Comparison of ENCODE assay signal across 30 cellular contexts in genomic region chr18:35361570-35362321, GRCh38.
"Had no signal": no experiment of that assay in that cellular context is flagged by ENCODE, and none has a peak within 500 bp of the region (broad histone marks: within the 10 kb centered on the region; RNA-seq: fewer than 3 reads in every experiment).

No MANE protein-coding gene starts in this region.

- H3K9me3 ChIP-seq: left lung, lower lobe of right lung, neutrophil, right atrium auricular region, stomach, testis, thyroid gland, transverse colon, upper lobe of left lung, vagina had no signal

- ATAC-seq: left colon; left lung; lower lobe of right lung; natural killer cell; sciatic nerve; stimulated activated naive B cell treated with anti-CD40 and anti-IgM and Interleukin-4, amounts not matched to agents 10 μg/mL and 1 μg/mL and 100 μg/mL, for 72 hours; stimulated activated naive CD8-positive, alpha-beta T cell treated with anti-CD3 and anti-CD28 coated beads, Interleukin-15, Interleukin-2, amounts not matched to agents 100 U/mL and 50 U/mL, for 24 hours had no signal

- H3K4me1 ChIP-seq: left lung, lower lobe of right lung, neural progenitor cell, right atrium auricular region, stomach, testis, thyroid gland, transverse colon, upper lobe of left lung, vagina had no signal

- DNase-seq: hypothalamus; immature natural killer cell; kidney; left colon; left lung; lower lobe of right lung; mammary epithelial cell; mesenchymal stem cell; naive B cell; natural killer cell; nephron progenitor cell; occipital lobe; stimulated activated CD4-positive, alpha-beta T cell treated with anti-CD3 and anti-CD28 coated beads, Interleukin-12 subunit alpha, Interleukin-12 subunit beta, amount 100 ng/mL, for 4 hours; stimulated activated CD4-positive, alpha-beta T cell treated with anti-CD3 and anti-CD28 coated beads, Interleukin-15, amount 100 ng/mL, for 24 hours; stimulated activated CD4-positive, alpha-beta T cell treated with anti-CD3 and anti-CD28 coated beads, Interleukin-2, amount 100 ng/mL, for 24 hours; stimulated activated CD4-positive, alpha-beta T cell treated with anti-CD3 and anti-CD28 coated beads, Interleukin-4, amount 100 ng/mL, for 1 hour; stimulated activated naive B cell treated with anti-CD40 and anti-IgM and Interleukin-4, amounts not matched to agents 10 μg/mL and 1 μg/mL and 100 μg/mL, for 72 hours; stimulated activated naive CD8-positive, alpha-beta T cell treated with anti-CD3 and anti-CD28 coated beads, Interleukin-15, Interleukin-2, amounts not matched to agents 100 U/mL and 50 U/mL, for 24 hours; stomach; testis; thyroid gland; transverse colon; upper lobe of left lung had no signal

- H3K4me2 ChIP-seq: neural progenitor cell had no signal

- H3K27ac ChIP-seq: left lung, lower lobe of right lung, neural progenitor cell, neutrophil, right atrium auricular region, stomach, testis, thyroid gland, transverse colon, upper lobe of left lung, vagina had no signal

- FAIRE-seq: islet of Langerhans, kidney had no signal

- H3K4me3 ChIP-seq: left lung, lower lobe of right lung, neural progenitor cell, right atrium auricular region, skin epidermis, stomach, testis, thyroid gland, transverse colon, upper lobe of left lung, vagina had no signal

- H2AFZ ChIP-seq: neural progenitor cell had no signal

- H3K27me3 ChIP-seq: left lung, neural progenitor cell, neutrophil, right atrium auricular region, stomach, testis, thyroid gland, transverse colon, upper lobe of left lung, vagina had no signal

- H3K36me3 ChIP-seq: left lung, lower lobe of right lung, neural progenitor cell, neutrophil, right atrium auricular region, stomach, thyroid gland, transverse colon, upper lobe of left lung, vagina had no signal

- H3K9ac ChIP-seq: neural progenitor cell had no signal
